Comparison of ENCODE assay signal across 8 cellular contexts in genomic region chr1:58768971-58769808, GRCh38. TPM values are rescaled to one million over a fixed set of nuclear protein-coding genes. Genes with fewer than 3 reads are reported as not detected.
A peak's percentile ranks its signal among the peaks of the same experiment; 100 is the strongest.
DNase-seq lines count a peak whose midpoint lies in the region; ATAC-seq and TF ChIP-seq lines count a peak whose summit lies in the region.

No MANE protein-coding gene starts in this region.

- peak overlapping the region; percentile 34; the same call in 1 of the 2 replicates for H3K27ac ChIP-seq in RWPE1
- no peak overlapping the region for H3K27ac ChIP-seq in body of pancreas

- H3K4me3 ChIP-seq in body of pancreas = no peak overlapping the region

- no peaks in the 10 kb centered on the region for H3K36me3 Mint-ChIP-seq in CD14-positive monocyte
- peaks cover 14% of the 10 kb centered on the region for H3K36me3 Mint-ChIP-seq in HFFc6 (ENCODE audit: low read depth)

- peak overlapping the region in 1 of 7 donors; percentile 70 for H3K27ac Mint-ChIP-seq in CD14-positive monocyte
- peak overlapping the region; percentile 62 for H3K27ac Mint-ChIP-seq in HFFc6

- H3K4me1 Mint-ChIP-seq in CD14-positive monocyte (peaks cover 13% of the 10 kb centered on the region), HFFc6 (ENCODE audit: low read depth) (peaks cover 70% of the 10 kb centered on the region)

- POLR2A ChIA-PET in RWPE1 (lab: Yijun Ruan, JAX; ENCODE audit: low non-redundant PET) = no interaction called here

- TF ChIP-seq POLR2A in body of pancreas (IDR thresholded peaks at IDR 0.05) = no peak

- peaks cover 20% of the 10 kb centered on the region for H3K4me1 ChIP-seq in body of pancreas

- H3K27me3 Mint-ChIP-seq in CD14-positive monocyte (ENCODE audit: low read depth in 3 of 3) (peaks cover 0 to 3% (median 1%) of the 10 kb centered on the region in 3 donors), HFFc6 (ENCODE audit: insufficient read depth) (peaks cover 1% of the 10 kb centered on the region; the same call in 1 of the 2 replicates)

- H3K36me3 ChIP-seq in body of pancreas (replicated peaks in 1 of 2; ENCODE audit: insufficient read depth in 1 of 2, low read depth in 2 of 2) = no peaks in the 10 kb centered on the region

- H3K9me3 ChIP-seq in body of pancreas = no peaks in the 10 kb centered on the region

- ATAC-seq in body of pancreas (peak; percentile 50), HG03571 (IDR thresholded peaks at IDR 0.05; ENCODE audit: unreplicated experiment) (no peak)

- H3K27me3 ChIP-seq in body of pancreas = no peaks in the 10 kb centered on the region

- no peak for DNase-seq in CD14-positive monocyte (ENCODE audit: low spot score)
- peak; percentile 55 for DNase-seq in HFFc6
- DNase-seq in RWPE1 (ENCODE audit: low spot score) = peak; percentile 69
- peak; percentile 77 to 87 (median 81) for DNase-seq in body of pancreas
- peak; percentile 74 for DNase-seq in iPS-NIHi11 (ENCODE audit: low spot score)
- DNase-seq in stimulated activated CD4-positive, alpha-beta T cell treated with anti-CD3 and anti-CD28 coated beads, Interleukin-12 subunit alpha, Interleukin-12 subunit beta, amount 100 ng/mL, for 4 hours = peak; percentile 52
- DNase-seq in SIG-M5 (lab: John Stamatoyannopoulos, UW) = no peak

- TF ChIP-seq CTCF in CD14-positive monocyte (IDR thresholded peaks at IDR 0.05) (peak; percentile 97), HFFc6 (IDR thresholded peaks at IDR 0.05) (peak; percentile 96), RWPE1 (conservative IDR thresholded peaks at IDR 0.05; ENCODE audit: low read depth) (peak; percentile 88), body of pancreas (IDR thresholded peaks at IDR 0.05) (peak; percentile 70 to 91 (median 75))

- CTCF ChIA-PET in RWPE1 (lab: Yijun Ruan, JAX) = interaction anchor here (0.5 to 1.1 kb wide), 5 partner anchors 29 to 380 kb away, joined by 3 to 4 read pairs (median 3); no protein-coding TSS in a partner anchor

- intact Hi-C loops in CD14-positive monocyte (cut with micrococcal nuclease) = no loop called here
- intact Hi-C loops in body of pancreas (cut with DNase I) = no loop called here

- WGBS in body of pancreas, 2 donors = 21 to 24% methylated on average over 22 of the region's 22 CpGs

- H3K9me3 Mint-ChIP-seq in CD14-positive monocyte = no peaks in the 10 kb centered on the region
- H3K9me3 Mint-ChIP-seq in HFFc6 = peaks cover 5% of the 10 kb centered on the region; the same call in 1 of the 2 replicates

- no peak overlapping the region for H3K4me3 Mint-ChIP-seq in CD14-positive monocyte
- H3K4me3 Mint-ChIP-seq in HFFc6 = peak overlapping the region; percentile 54

RNA-seq across cellular contexts. Expression of gene JUN, which starts 14.7 kb away (rescaled TPM):
- 10 to 100 TPM; 29.3 to 31.3 TPM for polyA plus RNA-seq in CD14-positive monocyte
- total RNA-seq in HFFc6 (2021; fragmentation: NEBNext Ultra II Directional; extraction: Animal tissue kit (Norgen Biotek cat#: 25700)) = 10 to 100 TPM; 80.5 to 91.1 (median 82.2) TPM
- total RNA-seq in body of pancreas = 100 to 1,000 TPM; 320 to 712 TPM

Comparison
In these comparisons a context has a peak if more than half of its experiments do, and no peak if none do; other contexts are left out.
1. DNase-seq: peak in HFFc6 (single experiment), RWPE1 (single experiment), body of pancreas (4 of 4), iPS-NIHi11 (single experiment) and stimulated activated CD4-positive, alpha-beta T cell treated with anti-CD3 and anti-CD28 coated beads, Interleukin-12 subunit alpha, Interleukin-12 subunit beta, amount 100 ng/mL, for 4 hours (single experiment); none in CD14-positive monocyte (single experiment) and SIG-M5 (single experiment).
2. Peak in every context shown above with its lines, with median percentiles within 50 percentile points of each other: CTCF ChIP-seq.